8 cellular contexts compared by ENCODE assay signal in genomic region chr9:137305060-137305787, GRCh38. TPM values are rescaled to one million over a fixed set of nuclear protein-coding genes. Genes with fewer than 3 reads are reported as not detected.
DNase-seq lines count a peak whose midpoint lies in the region; ATAC-seq, FAIRE-seq and TF ChIP-seq lines count a peak whose summit lies in the region.

No MANE protein-coding gene starts in this region.

- no peaks in the 10 kb centered on the region for H3K27me3 ChIP-seq in ascending aorta

- no peak for ATAC-seq in GM18520 (IDR thresholded peaks at IDR 0.05; ENCODE audit: unreplicated experiment)
- no peak for ATAC-seq in GM21447 (IDR thresholded peaks at IDR 0.05; ENCODE audit: unreplicated experiment)

- H3K27ac ChIP-seq in ascending aorta: peak overlapping the region; percentile 19 to 50
- peak overlapping the region; percentile 78 to 85 for H3K27ac ChIP-seq in kidney (ENCODE audit: low read depth in 2 of 2, low read length in 2 of 2)

- no peak for TF ChIP-seq POLR2A in H54 (IDR thresholded peaks at IDR 0.05; ENCODE audit: low read depth, low read length)

- intact Hi-C loops in ascending aorta (cut with DNase I) (no loop called here), kidney (cut with DNase I) (no loop called here)

- H3K4me1 ChIP-seq in ascending aorta (peaks cover 26 to 29% of the 10 kb centered on the region in 2 donors), kidney (ENCODE audit: control insufficient read depth in 1 of 2, insufficient read depth in 1 of 2, low read depth in 1 of 2, low read length in 2 of 2) (peaks cover 11 to 21% of the 10 kb centered on the region in 2 donors)

- peak overlapping the region; percentile 2 to 48 for H3K4me3 ChIP-seq in ascending aorta
- peak overlapping the region in 1 of 2 donors; percentile 29 for H3K4me3 ChIP-seq in kidney (ENCODE audit: low read length in 2 of 2)

- no peaks in the 10 kb centered on the region for H3K9me3 ChIP-seq in ascending aorta
- H3K9me3 ChIP-seq in kidney (ENCODE audit: control insufficient read depth in 1 of 2, low read length in 2 of 2): no peaks in the 10 kb centered on the region

- peak; percentile 76 for FAIRE-seq in GM18507 (lab: Jason Lieb, UNC)
- no peak for FAIRE-seq in kidney (lab: Jason Lieb, UNC)
- FAIRE-seq in H54 (lab: Jason Lieb, UNC): no peak

- DNase-seq in GM18507 (ENCODE audit: extremely low spot score, insufficient read length, low read depth) (no peak), SHP77 treated with DMSO at 0.1 percent for 48 hours (lab: John Stamatoyannopoulos, UW) (peak; percentile 55), ascending aorta (ENCODE audit: low spot score in 2 of 2) (peak in 1 of 2 donors; percentile 66), kidney (peak; percentile 88), H54 (ENCODE audit: insufficient read length, low spot score) (no peak)
- DNase-seq in stimulated activated CD4-positive, alpha-beta T cell treated with anti-CD3 and anti-CD28 coated beads, Interleukin-4, amount 100 ng/mL, for 1 hour: peak; percentile 64

- peak overlapping the region in 1 of 2 donors; percentile 41 for H3K9ac ChIP-seq in kidney (ENCODE audit: low read length in 2 of 2)

- H3K36me3 ChIP-seq in ascending aorta (no peaks in the 10 kb centered on the region), kidney (ENCODE audit: control insufficient read depth in 1 of 2, insufficient read depth in 2 of 2, low read length in 2 of 2) (no peaks in the 10 kb centered on the region)

- TF ChIP-seq CTCF in ascending aorta (IDR thresholded peaks at IDR 0.05): peak in 1 of 3 experiments; percentile 25
- TF ChIP-seq CTCF in kidney (IDR thresholded peaks at IDR 0.05; ENCODE audit: borderline replicate concordance, extremely low read depth, insufficient read depth): no peak

RNA-seq across cellular contexts. Expression of gene NRARP, which starts 3.2 kb away (rescaled TPM):
- total RNA-seq in ascending aorta: 51.7 TPM
- total RNA-seq in kidney: 4.7 TPM
- polyA plus RNA-seq in kidney (ENCODE audit: insufficient read depth, low read depth, low replicate concordance): 1.7 TPM

RNA-seq across cellular contexts. Expression of gene TOR4A, which starts 27.7 kb away (rescaled TPM):
- total RNA-seq in ascending aorta (38.3 TPM), kidney (23.8 TPM)
- 4.9 TPM for polyA plus RNA-seq in kidney (ENCODE audit: insufficient read depth, low read depth, low replicate concordance)

RNA-seq across cellular contexts. Expression of gene NELFB, which starts 50.1 kb away (rescaled TPM):
- total RNA-seq in ascending aorta (71.7 TPM), kidney (57.3 TPM)
- 43.8 TPM for polyA plus RNA-seq in kidney (ENCODE audit: insufficient read depth, low read depth, low replicate concordance)

RNA-seq across cellular contexts. Expression of gene STPG3, which starts 54.1 kb away (rescaled TPM):
- total RNA-seq in ascending aorta (not detected), kidney (0.38 TPM)
- not detected for polyA plus RNA-seq in kidney (ENCODE audit: insufficient read depth, low read depth, low replicate concordance)

Comparison
In these comparisons a context has a peak if more than half of its experiments do, and no peak if none do; other contexts are left out.
1. DNase-seq: peak in SHP77 treated with DMSO at 0.1 percent for 48 hours (single experiment), kidney (single experiment) and stimulated activated CD4-positive, alpha-beta T cell treated with anti-CD3 and anti-CD28 coated beads, Interleukin-4, amount 100 ng/mL, for 1 hour (single experiment); none in GM18507 (single experiment) and H54 (single experiment).